Comparison of ENCODE assay signal across 29 cellular contexts in the genomic region with DNA sequence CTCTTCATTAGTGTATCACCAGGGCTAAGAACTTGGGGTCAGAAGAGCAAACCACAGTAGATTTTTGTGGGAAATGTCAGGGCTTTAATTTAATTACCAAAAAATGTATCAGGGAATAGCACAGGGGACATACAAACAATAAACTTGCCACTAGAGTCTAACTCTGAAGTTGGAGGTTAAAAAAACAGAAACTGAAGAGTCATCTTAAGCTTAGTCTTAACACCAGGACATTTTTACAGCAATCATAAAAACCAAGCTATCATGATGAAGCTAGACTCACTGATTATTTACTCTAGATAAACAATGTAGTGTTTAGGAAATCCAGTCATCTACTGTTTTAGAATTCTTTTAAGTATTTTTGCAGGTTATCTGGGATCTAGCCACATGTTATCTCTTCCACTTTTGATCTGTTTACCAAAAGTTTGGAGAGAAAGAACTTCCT. TPM values are rescaled to one million over a fixed set of nuclear protein-coding genes. Genes with fewer than 3 reads are reported as not detected.
A peak's percentile ranks its signal among the peaks of the same experiment; 100 is the strongest.
DNase-seq lines count a peak whose midpoint lies in the region; ATAC-seq and TF ChIP-seq lines count a peak whose summit lies in the region.
"Had no signal": no experiment of that assay in that cellular context is flagged by ENCODE, and none has a peak within 500 bp of the region (broad histone marks: within the 10 kb centered on the region; RNA-seq: fewer than 3 reads in every experiment).

No MANE protein-coding gene starts in this region.

- no peaks in the 10 kb centered on the region for H3K36me3 Mint-ChIP-seq in natural killer cell treated with Interleukin-12 subunit alpha and Interleukin-12 subunit beta and Interleukin-15 and Interleukin-18, amount 100 ng/mL, for 72 hours
- H3K36me3 Mint-ChIP-seq: activated naive CD4-positive, alpha-beta T cell treated with anti-CD3 and anti-CD28 coated beads, Interleukin-2, amount 10 ng/mL, durations not matched to agents 7 days and 5 days had no signal

- H3K4me3 ChIP-seq in fibroblast of villous mesenchyme (ENCODE audit: low read depth, low read length) = no peak overlapping the region
- H3K4me3 ChIP-seq: pancreas, spleen, testis had no signal

- H3K27ac ChIP-seq in VCaP = peak overlapping the region; percentile 14; the same call in 1 of the 2 replicates
- H3K27ac ChIP-seq: pancreas, spleen, testis had no signal

- H3K9me3 Mint-ChIP-seq in natural killer cell treated with Interleukin-12 subunit alpha and Interleukin-12 subunit beta and Interleukin-15 and Interleukin-18, amount 100 ng/mL, for 72 hours = no peaks in the 10 kb centered on the region
- H3K9me3 Mint-ChIP-seq: activated CD8-positive, alpha-beta T cell treated with anti-CD3 and anti-CD28 coated beads for 36 hours; activated naive CD4-positive, alpha-beta T cell treated with anti-CD3 and anti-CD28 coated beads, Interleukin-2, amount 10 ng/mL, durations not matched to agents 7 days and 5 days; neural crest cell; stimulated activated naive CD8-positive, alpha-beta T cell treated with anti-CD3 and anti-CD28 coated beads, Interleukin-15, Interleukin-2, amounts not matched to agents 100 ng/mL and 50 ng/mL, for 24 hours had no signal

- no peak overlapping the region for H3K27ac Mint-ChIP-seq in natural killer cell treated with Interleukin-12 subunit alpha and Interleukin-12 subunit beta and Interleukin-15 and Interleukin-18, amount 100 ng/mL, for 72 hours
- H3K27ac Mint-ChIP-seq: activated CD8-positive, alpha-beta T cell treated with anti-CD3 and anti-CD28 coated beads for 36 hours; activated naive CD4-positive, alpha-beta T cell treated with anti-CD3 and anti-CD28 coated beads, Interleukin-2, amount 10 ng/mL, durations not matched to agents 7 days and 5 days; activated T-helper 17 cell treated with anti-CD3 and anti-CD28 coated beads, Interleukin-2, amount 50 U/mL, for 72 hours; stimulated activated naive CD8-positive, alpha-beta T cell treated with anti-CD3 and anti-CD28 coated beads, Interleukin-15, Interleukin-2, amounts not matched to agents 100 ng/mL and 50 ng/mL, for 24 hours had no signal

- TF ChIP-seq CTCF in VCaP (conservative IDR thresholded peaks at IDR 0.05) = no peak
- TF ChIP-seq CTCF in fibroblast of villous mesenchyme (IDR thresholded peaks at IDR 0.05; ENCODE audit: insufficient read depth, low read depth, low read length) = no peak

- H3K27me3 Mint-ChIP-seq in natural killer cell treated with Interleukin-12 subunit alpha and Interleukin-12 subunit beta and Interleukin-15 and Interleukin-18, amount 100 ng/mL, for 72 hours = peaks cover 5 to 12% of the 10 kb centered on the region in 2 donors
- H3K27me3 Mint-ChIP-seq: stimulated activated naive CD8-positive, alpha-beta T cell treated with anti-CD3 and anti-CD28 coated beads, Interleukin-15, Interleukin-2, amounts not matched to agents 100 ng/mL and 50 ng/mL, for 24 hours had no signal

- no peak for ATAC-seq in natural killer cell treated with Interleukin-12 subunit alpha and Interleukin-12 subunit beta and Interleukin-15 and Interleukin-18, amount 100 ng/mL, for 72 hours
- ATAC-seq: activated CD8-positive, alpha-beta T cell treated with anti-CD3 and anti-CD28 coated beads for 36 hours; activated T-helper 17 cell treated with anti-CD3 and anti-CD28 coated beads, Interleukin-2, amount 50 U/mL, for 72 hours; HCT116; left lobe of liver; pancreas had no signal

- DNase-seq in A172 (ENCODE audit: low spot score) (peak; percentile 75), H4 (ENCODE audit: low spot score) (peak; percentile 48), fibroblast of villous mesenchyme (ENCODE audit: low read depth) (peak; percentile 89), SIG-M5 treated with dmso at 0.1 percent for 504 hours (lab: John Stamatoyannopoulos, UW; ENCODE audit: unreplicated experiment) (no peak), NCI-H510A (lab: John Stamatoyannopoulos, UW) (no peak)
- DNase-seq in stimulated activated CD4-positive, alpha-beta T cell treated with anti-CD3 and anti-CD28 coated beads, Interleukin-2, amount 100 ng/mL, for 48 hours = no peak
- DNase-seq in natural killer cell treated with Interleukin-12 subunit alpha and Interleukin-12 subunit beta and Interleukin-15 and Interleukin-18, amount 100 ng/mL, for 72 hours (ENCODE audit: low spot score) = no peak
- DNase-seq: activated CD8-positive, alpha-beta T cell treated with anti-CD3 and anti-CD28 coated beads for 36 hours; activated naive CD4-positive, alpha-beta T cell treated with anti-CD3 and anti-CD28 coated beads, Interleukin-2, amount 10 ng/mL, durations not matched to agents 7 days and 5 days; amniotic stem cell; effector CD4-positive, alpha-beta T cell; mesendoderm; NCI-H1417; NCI-H2081; NCI-H526; NK-92 treated with Interleukin-12 subunit alpha and Interleukin-12 subunit beta, amount 100 ng/mL, for 24 hours; pancreas; SHP77; spleen; stimulated activated CD4-positive, alpha-beta T cell treated with anti-CD3 and anti-CD28 coated beads, Interleukin-2, amount 100 ng/mL, for 24 hours; stimulated activated CD8-positive, alpha-beta memory T cell treated with anti-CD3 and anti-CD28 coated beads, Interleukin-4, amount 100 ng/mL, for 48 hours; testis had no signal

- H3K4me1 Mint-ChIP-seq in natural killer cell treated with Interleukin-12 subunit alpha and Interleukin-12 subunit beta and Interleukin-15 and Interleukin-18, amount 100 ng/mL, for 72 hours (ENCODE audit: low read depth in 2 of 2) = no peaks in the 10 kb centered on the region
- H3K4me1 Mint-ChIP-seq: activated naive CD4-positive, alpha-beta T cell treated with anti-CD3 and anti-CD28 coated beads, Interleukin-2, amount 10 ng/mL, durations not matched to agents 7 days and 5 days; activated T-helper 17 cell treated with anti-CD3 and anti-CD28 coated beads, Interleukin-2, amount 50 U/mL, for 72 hours had no signal

- H3K4me3 Mint-ChIP-seq in natural killer cell treated with Interleukin-12 subunit alpha and Interleukin-12 subunit beta and Interleukin-15 and Interleukin-18, amount 100 ng/mL, for 72 hours = no peak overlapping the region
- H3K4me3 Mint-ChIP-seq: activated CD8-positive, alpha-beta T cell treated with anti-CD3 and anti-CD28 coated beads for 36 hours; activated naive CD4-positive, alpha-beta T cell treated with anti-CD3 and anti-CD28 coated beads, Interleukin-2, amount 10 ng/mL, durations not matched to agents 7 days and 5 days; activated T-helper 17 cell treated with anti-CD3 and anti-CD28 coated beads, Interleukin-2, amount 50 U/mL, for 72 hours; neural crest cell; stimulated activated naive CD8-positive, alpha-beta T cell treated with anti-CD3 and anti-CD28 coated beads, Interleukin-15, Interleukin-2, amounts not matched to agents 100 ng/mL and 50 ng/mL, for 24 hours had no signal

RNA-seq across cellular contexts. Expression of a gene that starts 48.4 kb away (rescaled TPM):
- total RNA-seq in A172 (2014; rRNA removed; shearing (Covaris generic)) = 2.5 and 2.8 TPM in 2 replicates
- 4.9 and 5.6 TPM in 2 replicates for total RNA-seq in H4 (2014; rRNA removed; shearing (Covaris generic))
- 4.3 and 7.1 TPM in 2 replicates for total RNA-seq in fibroblast of villous mesenchyme
- 1 to 10 TPM in 1 of 2 donors, under 1 TPM in 1; 0.25 to 1.1 TPM for total RNA-seq in natural killer cell treated with Interleukin-12 subunit alpha and Interleukin-12 subunit beta and Interleukin-15 and Interleukin-18, amount 100 ng/mL, for 72 hours
- total RNA-seq: activated CD8-positive, alpha-beta T cell treated with anti-CD3 and anti-CD28 coated beads for 36 hours; HT-29 had no signal

Comparison
In these comparisons a context has a peak if more than half of its experiments do, and no peak if none do; other contexts are left out.
1. DNase-seq: peak in A172 (single experiment), H4 (single experiment) and fibroblast of villous mesenchyme (single experiment); none in SIG-M5 treated with dmso at 0.1 percent for 504 hours (single experiment), stimulated activated CD4-positive, alpha-beta T cell treated with anti-CD3 and anti-CD28 coated beads, Interleukin-2, amount 100 ng/mL, for 48 hours (0 of 2), natural killer cell treated with Interleukin-12 subunit alpha and Interleukin-12 subunit beta and Interleukin-15 and Interleukin-18, amount 100 ng/mL, for 72 hours (single experiment) and NCI-H510A (single experiment).